Comparison of ENCODE assay signal across 7 cellular contexts in the genomic region with DNA sequence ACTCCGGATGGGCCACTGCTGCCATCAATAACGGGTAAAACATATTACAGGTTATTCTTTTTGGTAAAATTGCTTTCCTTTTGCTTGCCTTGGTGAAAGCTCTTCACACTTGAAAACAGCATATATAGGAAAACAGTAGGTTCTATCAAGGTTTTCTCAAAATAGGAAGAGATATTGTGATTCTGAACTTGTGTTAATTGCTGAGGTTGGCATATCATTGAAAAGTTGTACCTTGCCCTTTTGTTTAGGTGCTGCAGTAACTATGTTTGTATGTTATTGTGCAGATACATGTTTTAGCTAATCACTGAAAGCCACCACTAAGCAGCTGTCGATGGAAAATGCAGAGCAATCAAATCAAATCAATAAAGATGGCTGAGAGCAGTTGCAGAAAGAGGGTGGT.
"Had no signal": no experiment of that assay in that cellular context is flagged by ENCODE, and none has a peak within 500 bp of the region (broad histone marks: within the 10 kb centered on the region; RNA-seq: fewer than 3 reads in every experiment).

No MANE protein-coding gene starts in this region.

- ATAC-seq: GM23338 had no signal

- H3K27ac ChIP-seq: KMS-11 had no signal

- FAIRE-seq: H1, H54 had no signal

- H3K4me3 ChIP-seq: GM23338 had no signal

- H3K9ac ChIP-seq: KMS-11 had no signal

- DNase-seq: H9, HCEC 1CT, KBM-7 had no signal

- H3K4me2 ChIP-seq: GM23338, KMS-11 had no signal

- H2AFZ ChIP-seq: GM23338 had no signal
